Comparison of ENCODE assay signal across 12 cellular contexts in genomic region chr1:41314376-41314775, GRCh38. TPM values are rescaled to one million over a fixed set of nuclear protein-coding genes. Genes with fewer than 3 reads are reported as not detected.
DNase-seq lines count a peak whose midpoint lies in the region; ATAC-seq and TF ChIP-seq lines count a peak whose summit lies in the region.
"Had no signal": no experiment of that assay in that cellular context is flagged by ENCODE, and none has a peak within 500 bp of the region (broad histone marks: within the 10 kb centered on the region; RNA-seq: fewer than 3 reads in every experiment).

No MANE protein-coding gene starts in this region.

- H3K27ac ChIP-seq in neural progenitor cell (no peak overlapping the region), dorsolateral prefrontal cortex (no peak overlapping the region)
- H3K27ac ChIP-seq: SJSA1 had no signal

- peaks cover 6% of the 10 kb centered on the region for H3K27me3 Mint-ChIP-seq in neural progenitor cell (ENCODE audit: insufficient read depth, low read depth)
- peaks cover 0 to 9% of the 10 kb centered on the region in 2 donors for H3K27me3 Mint-ChIP-seq in effector memory CD8-positive, alpha-beta T cell

- H3K9me3 ChIP-seq in adipocyte (ENCODE audit: control insufficient read depth, low read length) (no peaks in the 10 kb centered on the region), neural progenitor cell (ENCODE audit: low read depth) (no peaks in the 10 kb centered on the region)
- H3K9me3 ChIP-seq: Caco-2, SJSA1 had no signal

- peaks cover 1% of the 10 kb centered on the region for H3K36me3 Mint-ChIP-seq in neural progenitor cell
- H3K36me3 Mint-ChIP-seq in effector memory CD8-positive, alpha-beta T cell (ENCODE audit: insufficient read depth) = no peaks in the 10 kb centered on the region
- H3K36me3 Mint-ChIP-seq: CD14-positive monocyte had no signal

- H3K27me3 ChIP-seq in adipocyte (replicated peaks; ENCODE audit: control insufficient read depth, insufficient read depth, low read length) (no peaks in the 10 kb centered on the region), neural progenitor cell (no peaks in the 10 kb centered on the region), dorsolateral prefrontal cortex (no peaks in the 10 kb centered on the region)
- H3K27me3 ChIP-seq: SJSA1 had no signal

- no peaks in the 10 kb centered on the region for H3K79me2 ChIP-seq in neural progenitor cell (ENCODE audit: low read depth)

- H3K27ac Mint-ChIP-seq in neural progenitor cell = no peak overlapping the region
- H3K27ac Mint-ChIP-seq in effector memory CD8-positive, alpha-beta T cell = no peak overlapping the region
- H3K27ac Mint-ChIP-seq: CD14-positive monocyte had no signal

- H3K9me3 Mint-ChIP-seq in neural progenitor cell = no peaks in the 10 kb centered on the region
- no peaks in the 10 kb centered on the region for H3K9me3 Mint-ChIP-seq in effector memory CD8-positive, alpha-beta T cell
- H3K9me3 Mint-ChIP-seq: CD14-positive monocyte had no signal

- ATAC-seq in effector memory CD8-positive, alpha-beta T cell (replicated peaks) = no peak
- ATAC-seq in HG02852 (IDR thresholded peaks at IDR 0.05; ENCODE audit: unreplicated experiment) = no peak

- TF ChIP-seq CTCF in epithelial cell of esophagus (IDR thresholded peaks at IDR 0.05; ENCODE audit: insufficient read depth, low read depth, low read length, missing control alignments) (no peak), neural progenitor cell (IDR thresholded peaks at IDR 0.05) (no peak), dorsolateral prefrontal cortex (IDR thresholded peaks at IDR 0.05 in 54 of 56, conservative IDR thresholded peaks at IDR 0.05 in 2 of 56; ENCODE audit: low read depth in 1 of 56, partially characterized antibody in 56 of 56) (no peak)

- peaks cover 5% of the 10 kb centered on the region for H3F3A ChIP-seq in neural progenitor cell (ENCODE audit: low read depth)

- H3K36me3 ChIP-seq in adipocyte (ENCODE audit: control insufficient read depth, insufficient read depth, low read length, severe bottlenecking) (no peaks in the 10 kb centered on the region), neural progenitor cell (no peaks in the 10 kb centered on the region)
- H3K36me3 ChIP-seq: SJSA1 had no signal

- H3K4me2 ChIP-seq in neural progenitor cell = peak overlapping the region; percentile 61

- DNase-seq in EL = peak; percentile 31
- peak; percentile 22 for DNase-seq in adipocyte (ENCODE audit: low read depth)
- DNase-seq in epithelial cell of esophagus (ENCODE audit: low read depth) = peak; percentile 24
- DNase-seq in neural progenitor cell (ENCODE audit: low spot score) = no peak
- DNase-seq in effector memory CD8-positive, alpha-beta T cell = no peak
- no peak for DNase-seq in dorsolateral prefrontal cortex
- no peak for DNase-seq in activated CD8-positive, alpha-beta memory T cell treated with anti-CD3 and anti-CD28 coated beads for 24 hours
- DNase-seq: Caco-2, NCI-H2081 treated with DMSO at 0.1 percent for 48 hours had no signal

- H3K4me3 Mint-ChIP-seq in neural progenitor cell = no peak overlapping the region
- H3K4me3 Mint-ChIP-seq in effector memory CD8-positive, alpha-beta T cell = no peak overlapping the region
- H3K4me3 Mint-ChIP-seq: CD14-positive monocyte had no signal

- H3K9ac ChIP-seq in adipocyte (ENCODE audit: low read length) = no peak overlapping the region
- no peak overlapping the region for H3K9ac ChIP-seq in neural progenitor cell

- peak overlapping the region; percentile 14 for H2AFZ ChIP-seq in neural progenitor cell (replicated peaks)

- H4K20me1 ChIP-seq in neural progenitor cell (ENCODE audit: low read depth) = no peaks in the 10 kb centered on the region

- peaks cover 14% of the 10 kb centered on the region for H3K4me1 Mint-ChIP-seq in neural progenitor cell
- H3K4me1 Mint-ChIP-seq in effector memory CD8-positive, alpha-beta T cell (ENCODE audit: low read depth in 2 of 2) = peaks cover 4 to 9% of the 10 kb centered on the region in 2 donors
- H3K4me1 Mint-ChIP-seq: CD14-positive monocyte had no signal

- H3K4me3 ChIP-seq in adipocyte (ENCODE audit: low read length) (no peak overlapping the region), epithelial cell of esophagus (ENCODE audit: low read length) (no peak overlapping the region), neural progenitor cell (no peak overlapping the region), dorsolateral prefrontal cortex (no peak overlapping the region)
- H3K4me3 ChIP-seq: SJSA1 had no signal

- intact Hi-C loops in dorsolateral prefrontal cortex (cut with DNase I) = no loop called here

- H3K4me1 ChIP-seq in adipocyte (ENCODE audit: control insufficient read depth, insufficient read depth, low read length) (peaks cover 8% of the 10 kb centered on the region), neural progenitor cell (peaks cover 12% of the 10 kb centered on the region)

RNA-seq across cellular contexts. Expression of gene FOXO6, which starts 46.9 kb away (rescaled TPM):
- total RNA-seq in neural progenitor cell (ENCODE audit: low replicate concordance) (2.1 TPM in 1 of 2 replicates, not detected in the other), dorsolateral prefrontal cortex (1 to 10 TPM; 1.7 to 8.3 (median 3.8) TPM)

Comparison
In these comparisons a context has a peak if more than half of its experiments do, and no peak if none do; other contexts are left out.
1. DNase-seq: peak in EL (single experiment), adipocyte (single experiment) and epithelial cell of esophagus (single experiment); none in neural progenitor cell (single experiment), effector memory CD8-positive, alpha-beta T cell (0 of 3), dorsolateral prefrontal cortex (0 of 10) and activated CD8-positive, alpha-beta memory T cell treated with anti-CD3 and anti-CD28 coated beads for 24 hours (single experiment).